In the genomic region with DNA sequence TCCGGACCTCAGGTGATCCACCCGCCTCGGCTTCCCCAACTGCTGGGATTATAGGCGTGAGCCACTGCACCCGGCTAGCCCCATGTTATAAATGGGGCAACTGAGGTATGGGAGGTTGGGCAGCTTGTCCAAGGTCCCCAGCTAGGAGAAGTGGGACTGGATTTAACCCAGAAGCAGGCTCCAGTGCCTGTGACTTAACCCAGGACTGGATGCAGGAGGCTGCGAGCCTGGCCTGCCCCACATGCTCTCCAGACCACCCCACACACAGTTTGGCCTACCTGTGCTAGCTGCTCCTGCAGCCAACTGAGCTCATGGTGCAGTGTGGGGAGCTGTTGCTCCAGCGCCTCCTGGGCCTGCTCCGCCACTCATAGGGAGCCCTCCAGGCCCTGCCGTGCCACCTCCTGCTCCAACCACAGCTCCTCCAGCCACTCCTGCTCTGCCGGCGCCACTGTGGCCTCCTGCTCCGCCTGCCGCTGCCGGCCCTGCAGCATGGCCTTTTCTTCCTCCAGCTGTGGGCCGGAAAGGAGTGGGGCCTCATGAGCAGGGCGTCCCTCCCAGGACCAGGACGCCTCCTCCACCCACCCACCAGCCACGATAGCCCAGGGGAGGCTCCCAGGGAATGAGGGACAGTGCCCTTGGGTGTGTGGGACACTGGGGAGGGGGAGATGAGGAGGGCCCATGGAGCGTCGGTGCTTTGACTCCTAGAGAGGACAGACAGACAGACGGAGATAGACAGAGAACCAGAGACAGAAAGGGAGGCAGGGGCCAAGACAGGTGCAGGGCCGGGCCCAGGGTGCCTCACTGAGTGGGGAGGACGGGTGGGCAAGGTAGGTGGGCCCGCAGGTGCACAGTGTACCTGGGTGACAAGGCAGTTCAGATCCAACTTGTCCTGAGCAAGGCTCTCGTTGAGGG, we compare ENCODE assay signal across 1 cellular context.
TF ChIP-seq lines count a peak whose summit lies in the region.

No MANE protein-coding gene starts in this region.

TF ChIP-seq in HepG2, 621 proteins besides CTCF, POLR2A, EP300 and RAD21 (continued from another document):
- TF ChIP-seq PITX1 (CRISPR knock-in tag; IDR thresholded peaks at IDR 0.05) (peak; percentile 36; the same call in 1 of the 2 replicates), ZNF337 (CRISPR knock-in tag; IDR thresholded peaks at IDR 0.05; ENCODE audit: borderline replicate concordance, low read depth) (no peak), KDM6A (CRISPR knock-in tag; IDR thresholded peaks at IDR 0.05; ENCODE audit: low read depth) (no peak), ZNF446 (CRISPR knock-in tag; IDR thresholded peaks at IDR 0.05) (no peak; the same call in 1 of the 2 replicates), ZNF251 (CRISPR knock-in tag; IDR thresholded peaks at IDR 0.05) (no peak), AGO2 (optimal IDR thresholded peaks at IDR 0.05; ENCODE audit: low read depth, low read length) (peak; percentile 97), ZNF230 (CRISPR knock-in tag; IDR thresholded peaks at IDR 0.05) (no peak), ZBTB40 (IDR thresholded peaks at IDR 0.05) (no peak), ZBTB40 (CRISPR knock-in tag; IDR thresholded peaks at IDR 0.05) (peak; percentile 42; the same call in 1 of the 2 replicates), HNRNPLL (IDR thresholded peaks at IDR 0.05; ENCODE audit: low read depth, low read length, poor library complexity, severe bottlenecking) (peak; percentile 21), KLF16 (CRISPR knock-in tag; IDR thresholded peaks at IDR 0.05) (no peak), DNMT1 (CRISPR knock-in tag; IDR thresholded peaks at IDR 0.05) (peak; percentile 39; the same call in 1 of the 2 replicates), ZNF263 (CRISPR knock-in tag; IDR thresholded peaks at IDR 0.05) (peak; percentile 6; the same call in 1 of the 2 replicates), CBX5 (CRISPR knock-in tag; IDR thresholded peaks at IDR 0.05; ENCODE audit: borderline replicate concordance) (0 out of 2 replicates have a peak, but pooled peaks have one; percentile 28), ZNF225 (CRISPR knock-in tag; IDR thresholded peaks at IDR 0.05) (peak; percentile 22; the same call in 1 of the 2 replicates), ZNF83 (CRISPR knock-in tag; IDR thresholded peaks at IDR 0.05; ENCODE audit: borderline replicate concordance) (no peak), POLR2AphosphoS2 (IDR thresholded peaks at IDR 0.05; ENCODE audit: low read depth, low read length) (no peak; the same call in 1 of the 2 replicates), TBX3 (IDR thresholded peaks at IDR 0.05; ENCODE audit: borderline replicate concordance) (0 out of 2 replicates have a peak, but pooled peaks have one; percentile 7), ZNF138 (CRISPR knock-in tag; IDR thresholded peaks at IDR 0.05; ENCODE audit: low read depth) (0 out of 2 replicates have a peak, but pooled peaks have one; percentile 59), CHCHD3 (CRISPR knock-in tag; IDR thresholded peaks at IDR 0.05) (0 out of 2 replicates have a peak, but pooled peaks have one; percentile 69), GPN1 (CRISPR knock-in tag; IDR thresholded peaks at IDR 0.05; ENCODE audit: borderline replicate concordance) (no peak; the same call in 1 of the 2 replicates), ZNF670 (CRISPR knock-in tag; IDR thresholded peaks at IDR 0.05; ENCODE audit: borderline replicate concordance) (no peak), ZNF572 (CRISPR knock-in tag; IDR thresholded peaks at IDR 0.05) (peak; percentile 20; the same call in 1 of the 2 replicates), ZMAT3 (CRISPR knock-in tag; conservative IDR thresholded peaks at IDR 0.05) (no peak), ZNF441 (CRISPR knock-in tag; IDR thresholded peaks at IDR 0.05; ENCODE audit: borderline replicate concordance) (no peak), AKAP8 (CRISPR knock-in tag; IDR thresholded peaks at IDR 0.05) (0 out of 2 replicates have a peak, but pooled peaks have one; percentile 16), ZBTB38 (CRISPR knock-in tag; IDR thresholded peaks at IDR 0.05) (peak; percentile 32; the same call in 1 of the 2 replicates), KDM2A (CRISPR knock-in tag; IDR thresholded peaks at IDR 0.05; ENCODE audit: borderline replicate concordance, low read depth) (0 out of 2 replicates have a peak, but pooled peaks have one; percentile 12)
- TF ChIP-seq, protein P1, sequence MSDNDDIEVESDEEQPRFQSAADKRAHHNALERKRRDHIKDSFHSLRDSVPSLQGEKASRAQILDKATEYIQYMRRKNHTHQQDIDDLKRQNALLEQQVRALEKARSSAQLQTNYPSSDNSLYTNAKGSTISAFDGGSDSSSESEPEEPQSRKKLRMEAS (IDR thresholded peaks at IDR 0.05) = peak; percentile 27; the same call in 1 of the 2 replicates
- TF ChIP-seq, protein P2, sequence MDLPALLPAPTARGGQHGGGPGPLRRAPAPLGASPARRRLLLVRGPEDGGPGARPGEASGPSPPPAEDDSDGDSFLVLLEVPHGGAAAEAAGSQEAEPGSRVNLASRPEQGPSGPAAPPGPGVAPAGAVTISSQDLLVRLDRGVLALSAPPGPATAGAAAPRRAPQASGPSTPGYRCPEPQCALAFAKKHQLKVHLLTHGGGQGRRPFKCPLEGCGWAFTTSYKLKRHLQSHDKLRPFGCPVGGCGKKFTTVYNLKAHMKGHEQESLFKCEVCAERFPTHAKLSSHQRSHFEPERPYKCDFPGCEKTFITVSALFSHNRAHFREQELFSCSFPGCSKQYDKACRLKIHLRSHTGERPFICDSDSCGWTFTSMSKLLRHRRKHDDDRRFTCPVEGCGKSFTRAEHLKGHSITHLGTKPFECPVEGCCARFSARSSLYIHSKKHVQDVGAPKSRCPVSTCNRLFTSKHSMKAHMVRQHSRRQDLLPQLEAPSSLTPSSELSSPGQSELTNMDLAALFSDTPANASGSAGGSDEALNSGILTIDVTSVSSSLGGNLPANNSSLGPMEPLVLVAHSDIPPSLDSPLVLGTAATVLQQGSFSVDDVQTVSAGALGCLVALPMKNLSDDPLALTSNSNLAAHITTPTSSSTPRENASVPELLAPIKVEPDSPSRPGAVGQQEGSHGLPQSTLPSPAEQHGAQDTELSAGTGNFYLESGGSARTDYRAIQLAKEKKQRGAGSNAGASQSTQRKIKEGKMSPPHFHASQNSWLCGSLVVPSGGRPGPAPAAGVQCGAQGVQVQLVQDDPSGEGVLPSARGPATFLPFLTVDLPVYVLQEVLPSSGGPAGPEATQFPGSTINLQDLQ (CRISPR knock-in tag; IDR thresholded peaks at IDR 0.05) = 0 out of 2 replicates have a peak, but pooled peaks have one; percentile 57
